Comparison of ENCODE assay signal across 8 cellular contexts in genomic region chr15:67839358-67839928, GRCh38. TPM values are rescaled to one million over a fixed set of nuclear protein-coding genes. Genes with fewer than 3 reads are reported as not detected.
DNase-seq lines count a peak whose midpoint lies in the region; ATAC-seq, FAIRE-seq and TF ChIP-seq lines count a peak whose summit lies in the region.

No MANE protein-coding gene starts in this region.

- H3K4me2 ChIP-seq in astrocyte (ENCODE audit: low read length) (peak overlapping the region; percentile 92), skeletal muscle satellite cell (ENCODE audit: low read length) (peak overlapping the region; percentile 90)

- H3K27me3 ChIP-seq in NT2/D1 (ENCODE audit: insufficient read depth, insufficient read length) (peaks cover 38% of the 10 kb centered on the region), astrocyte (ENCODE audit: insufficient read depth, low read length) (peaks cover 37% of the 10 kb centered on the region), iPS-15b (ENCODE audit: control insufficient read depth, insufficient read depth, low read length) (peaks cover 48% of the 10 kb centered on the region), skeletal muscle satellite cell (ENCODE audit: control insufficient read depth, insufficient read depth, low read length) (peaks cover 6% of the 10 kb centered on the region)

- H3K9ac ChIP-seq in NT2/D1 (ENCODE audit: insufficient read length, low read depth): peak overlapping the region; percentile 51
- H3K9ac ChIP-seq in astrocyte (ENCODE audit: low read length): peak overlapping the region; percentile 91
- H3K9ac ChIP-seq in iPS-15b (ENCODE audit: low read depth, low read length): no peak overlapping the region
- H3K9ac ChIP-seq in skeletal muscle satellite cell (ENCODE audit: low read depth, low read length): peak overlapping the region; percentile 90

- ATAC-seq in HG03159 (IDR thresholded peaks at IDR 0.05; ENCODE audit: unreplicated experiment): peak; percentile 13

- no peak overlapping the region for H3K27ac ChIP-seq in astrocyte (ENCODE audit: low read depth, low read length)

- no peak for FAIRE-seq in astrocyte (lab: Jason Lieb, UNC)

- peaks cover 24% of the 10 kb centered on the region for H3K4me1 Mint-ChIP-seq in astrocyte (ENCODE audit: low read depth, unreplicated experiment)

- no peaks in the 10 kb centered on the region for H3K36me3 ChIP-seq in NT2/D1 (ENCODE audit: insufficient read depth, insufficient read length, low read length)
- no peaks in the 10 kb centered on the region for H3K36me3 ChIP-seq in astrocyte (ENCODE audit: insufficient read depth, low read length)
- no peaks in the 10 kb centered on the region for H3K36me3 ChIP-seq in iPS-15b (ENCODE audit: control insufficient read depth, insufficient read depth, low read length)
- H3K36me3 ChIP-seq in skeletal muscle satellite cell (ENCODE audit: insufficient read depth, low read length): no peaks in the 10 kb centered on the region

- no peaks in the 10 kb centered on the region for H3K79me2 ChIP-seq in astrocyte (ENCODE audit: insufficient read depth, low read length)

- no peak overlapping the region for H2AFZ ChIP-seq in astrocyte (ENCODE audit: low read depth, low read length)

- H3K4me1 ChIP-seq in NT2/D1 (ENCODE audit: insufficient read depth, insufficient read length) (peaks cover 18% of the 10 kb centered on the region), astrocyte (ENCODE audit: insufficient read depth, low read length) (peaks cover 32% of the 10 kb centered on the region), iPS-15b (ENCODE audit: control insufficient read depth, insufficient read depth, low read length) (peaks cover 21% of the 10 kb centered on the region), skeletal muscle satellite cell (ENCODE audit: control insufficient read depth, insufficient read depth, low read length) (peaks cover 14% of the 10 kb centered on the region)

- no peaks in the 10 kb centered on the region for H3K9me3 ChIP-seq in NT2/D1 (ENCODE audit: insufficient read depth, low read length)
- no peaks in the 10 kb centered on the region for H3K9me3 ChIP-seq in astrocyte (ENCODE audit: insufficient read depth, low read depth, low read length)
- no peaks in the 10 kb centered on the region for H3K9me3 ChIP-seq in iPS-15b (ENCODE audit: control insufficient read depth, insufficient read depth, low read length)
- H3K9me3 ChIP-seq in skeletal muscle satellite cell (replicated peaks; ENCODE audit: low read length): no peaks in the 10 kb centered on the region

- H3K36me3 Mint-ChIP-seq in astrocyte (ENCODE audit: low read depth, unreplicated experiment): no peaks in the 10 kb centered on the region

- H3K9me3 Mint-ChIP-seq in astrocyte (ENCODE audit: unreplicated experiment): no peaks in the 10 kb centered on the region

- H3K27ac Mint-ChIP-seq in astrocyte (ENCODE audit: unreplicated experiment): peak overlapping the region; percentile 98

- H3K27me3 Mint-ChIP-seq in astrocyte (ENCODE audit: low read depth, unreplicated experiment): peaks cover 28% of the 10 kb centered on the region

- H3K4me3 ChIP-seq in NT2/D1 (ENCODE audit: insufficient read length, low read depth) (peak overlapping the region; percentile 45), astrocyte (ENCODE audit: insufficient read depth, low read depth, low read length) (peak overlapping the region; percentile 93), iPS-15b (ENCODE audit: low read depth, low read length) (peak overlapping the region; percentile 93), skeletal muscle satellite cell (ENCODE audit: low read length) (peak overlapping the region; percentile 91)

- DNase-seq in activated CD8-positive, alpha-beta memory T cell treated with anti-CD3 and anti-CD28 coated beads for 24 hours: peak; percentile 71
- no peak for DNase-seq in activated CD8-positive, alpha-beta memory T cell treated with anti-CD3 and anti-CD28 coated beads, Interleukin-2, amount 50 U/mL, for 48 hours
- DNase-seq in NT2/D1 (ENCODE audit: low read depth, low spot score) (no peak), astrocyte (ENCODE audit: low read depth) (peak; percentile 28), HPDE6-E6E7 (ENCODE audit: extremely low spot score) (no peak)

- no peak for TF ChIP-seq CTCF in astrocyte (IDR thresholded peaks at IDR 0.05; ENCODE audit: insufficient read depth, low read depth, low read length)

- peak overlapping the region; percentile 89 for H3K4me3 Mint-ChIP-seq in astrocyte (ENCODE audit: unreplicated experiment)

- H4K20me1 ChIP-seq in astrocyte (ENCODE audit: insufficient read depth, low read length): no peaks in the 10 kb centered on the region

RNA-seq across cellular contexts. Expression of gene RNU6-1, which starts 0.4 kb away (rescaled TPM):
- not detected in 2 replicates for total RNA-seq in astrocyte
- not detected in 2 replicates for total RNA-seq in skeletal muscle satellite cell (2012; rRNA removed)

RNA-seq across cellular contexts. Expression of gene SKOR1, which starts 14.1 kb away (rescaled TPM):
- total RNA-seq in astrocyte: not detected in 2 replicates
- total RNA-seq in skeletal muscle satellite cell (2012; rRNA removed): under 0.01 TPM in 1 of 2 replicates, not detected in the other

Comparison
In these comparisons a context has a peak if more than half of its experiments do, and no peak if none do; other contexts are left out.
1. DNase-seq: peak in activated CD8-positive, alpha-beta memory T cell treated with anti-CD3 and anti-CD28 coated beads for 24 hours (single experiment) and astrocyte (single experiment); none in activated CD8-positive, alpha-beta memory T cell treated with anti-CD3 and anti-CD28 coated beads, Interleukin-2, amount 50 U/mL, for 48 hours (single experiment), NT2/D1 (single experiment) and HPDE6-E6E7 (single experiment).
2. Peak in every context shown above with its lines, with median percentiles within 50 percentile points of each other: H3K4me3 ChIP-seq.